Comparison of ENCODE assay signal across 9 cellular contexts in genomic region chr5:107668933-107669542, GRCh38. TPM values are rescaled to one million over a fixed set of nuclear protein-coding genes. Genes with fewer than 3 reads are reported as not detected.
DNase-seq lines count a peak whose midpoint lies in the region; ATAC-seq and TF ChIP-seq lines count a peak whose summit lies in the region.
"Had no signal": no experiment of that assay in that cellular context is flagged by ENCODE, and none has a peak within 500 bp of the region (broad histone marks: within the 10 kb centered on the region; RNA-seq: fewer than 3 reads in every experiment).

No MANE protein-coding gene starts in this region.

- H2BK5ac ChIP-seq in neuronal stem cell (ENCODE audit: low read length) = peak overlapping the region; percentile 100

- no peaks in the 10 kb centered on the region for H3K79me1 ChIP-seq in neuronal stem cell (ENCODE audit: low read depth, low read length)

- H3K27me3 ChIP-seq in BE2C (no peaks in the 10 kb centered on the region), NT2/D1 (ENCODE audit: insufficient read depth, insufficient read length) (peaks cover 10% of the 10 kb centered on the region), neuronal stem cell (ENCODE audit: control insufficient read depth in 3 of 3, insufficient read depth in 3 of 3, low read depth in 1 of 3, low read length in 3 of 3) (no peaks in the 10 kb centered on the region)

- no peak overlapping the region for H4K91ac ChIP-seq in neuronal stem cell (ENCODE audit: low read depth, low read length, poor library complexity)

- H3K9ac ChIP-seq in NT2/D1 (ENCODE audit: insufficient read length, low read depth) = peak overlapping the region; percentile 94
- peak overlapping the region; percentile 99 for H3K9ac ChIP-seq in neuronal stem cell (ENCODE audit: low read depth, low read length, poor library complexity)

- peak overlapping the region; percentile 66 for H3K4me2 ChIP-seq in neuronal stem cell (ENCODE audit: insufficient read depth, low read length, poor library complexity, severe bottlenecking)

- no peak overlapping the region for H4K8ac ChIP-seq in neuronal stem cell (ENCODE audit: low read depth, low read length)

- DNase-seq in BE2C = peak; percentile 32
- DNase-seq in NT2/D1 (ENCODE audit: low read depth, low spot score) = peak; percentile 9
- DNase-seq in fibroblast of gingiva (ENCODE audit: low read depth) = peak; percentile 1
- no peak for DNase-seq in neuronal stem cell (ENCODE audit: low spot score)
- DNase-seq in GM13976 (ENCODE audit: low spot score) = no peak
- DNase-seq in NCI-H524 treated with DMSO at 0.1 percent for 48 hours (lab: John Stamatoyannopoulos, UW) = no peak
- DNase-seq: NCI-H2227 treated with DMSO at 0.1 percent for 48 hours had no signal

- TF ChIP-seq CTCF in BE2C (IDR thresholded peaks at IDR 0.05; ENCODE audit: low read depth, low read length) (0 out of 2 replicates have a peak, but pooled peaks have one; percentile 20), GM13976 (IDR thresholded peaks at IDR 0.05; ENCODE audit: borderline replicate concordance, control extremely low read depth, extremely low read depth, insufficient read depth, missing control alignments) (no peak)

- no peaks in the 10 kb centered on the region for H3K9me3 ChIP-seq in BE2C
- no peaks in the 10 kb centered on the region for H3K9me3 ChIP-seq in NT2/D1 (ENCODE audit: insufficient read depth, low read length)
- no peaks in the 10 kb centered on the region for H3K9me3 ChIP-seq in neuronal stem cell (replicated peaks in 1 of 2; ENCODE audit: control insufficient read depth in 2 of 2, insufficient read depth in 1 of 2, low read depth in 1 of 2, low read length in 2 of 2)

- peak overlapping the region; percentile 97 for H3K27ac ChIP-seq in neuronal stem cell (replicated peaks; ENCODE audit: low read length)

- no peak overlapping the region for H2BK15ac ChIP-seq in neuronal stem cell (ENCODE audit: low read length)

- no CpG with 5 or more reads among the region's 26 CpGs for WGBS in neuronal stem cell (ENCODE audit: extremely low coverage in 2 of 2, insufficient read length in 2 of 2, insufficient replicate concordance in 1 of 2), 2 donors

- H3K4me1 ChIP-seq in BE2C = peaks cover 5% of the 10 kb centered on the region; the same call in 1 of the 2 replicates
- H3K4me1 ChIP-seq in NT2/D1 (ENCODE audit: insufficient read depth, insufficient read length) = no peaks in the 10 kb centered on the region
- peaks cover 5 to 22% of the 10 kb centered on the region in 2 donors for H3K4me1 ChIP-seq in neuronal stem cell (ENCODE audit: control insufficient read depth in 2 of 2, insufficient read depth in 1 of 2, low read depth in 1 of 2, low read length in 2 of 2)

- H2BK12ac ChIP-seq in neuronal stem cell (ENCODE audit: low read length) = no peak overlapping the region

- no peak overlapping the region for H3K4ac ChIP-seq in neuronal stem cell (ENCODE audit: low read length)

- H3K23ac ChIP-seq in neuronal stem cell (ENCODE audit: low read depth, low read length, poor library complexity) = peak overlapping the region; percentile 70

- H2BK120ac ChIP-seq in neuronal stem cell (ENCODE audit: low read depth, low read length) = no peak overlapping the region

- no peak for ATAC-seq in HG02678 (IDR thresholded peaks at IDR 0.05; ENCODE audit: unreplicated experiment)
- no peak for ATAC-seq in GM21528 (IDR thresholded peaks at IDR 0.05; ENCODE audit: low FRiP score, unreplicated experiment)

- peak overlapping the region; percentile 87 for H3K4me3 ChIP-seq in BE2C (ENCODE audit: low read depth, low read length)
- peak overlapping the region; percentile 78 for H3K4me3 ChIP-seq in NT2/D1 (ENCODE audit: insufficient read length, low read depth)
- peak overlapping the region; percentile 89 to 95 for H3K4me3 ChIP-seq in neuronal stem cell (ENCODE audit: low read length in 2 of 2)

- peak overlapping the region; percentile 91 for H3K14ac ChIP-seq in neuronal stem cell (ENCODE audit: low read length)

- H2AK5ac ChIP-seq in neuronal stem cell (ENCODE audit: low read depth, low read length) = peak overlapping the region; percentile 72

- H2AFZ ChIP-seq in neuronal stem cell (ENCODE audit: low read length) = peak overlapping the region; percentile 21

- peak overlapping the region; percentile 98 for H3K18ac ChIP-seq in neuronal stem cell (ENCODE audit: low read length)

- in situ Hi-C loops in GM13976 (cut with MboI; ENCODE audit: low sequenced_read_pairs, unreplicated experiment) = no loop called here

- H3K36me3 ChIP-seq in BE2C (no peaks in the 10 kb centered on the region), NT2/D1 (ENCODE audit: insufficient read depth, insufficient read length, low read length) (no peaks in the 10 kb centered on the region), neuronal stem cell (replicated peaks in 1 of 2; ENCODE audit: control insufficient read depth in 2 of 2, insufficient read depth in 2 of 2, low read length in 2 of 2) (peaks cover 0 to 26% of the 10 kb centered on the region in 2 donors)

RNA-seq across cellular contexts. Expression of gene EFNA5, which starts 1.7 kb away (rescaled TPM):
- polyA plus RNA-seq in BE2C (2012; ENCODE audit: insufficient read depth, insufficient read length, low read depth) = 8.1 TPM
- polyA plus RNA-seq in neuronal stem cell (2013, experiment 1 of 2) = 128 TPM
- polyA plus RNA-seq in neuronal stem cell (2013, experiment 2 of 2) = 138 TPM

Comparison
In these comparisons a context has a peak if more than half of its experiments do, and no peak if none do; other contexts are left out.
1. DNase-seq: peak in BE2C (single experiment), NT2/D1 (single experiment) and fibroblast of gingiva (single experiment); none in neuronal stem cell (single experiment), GM13976 (single experiment) and NCI-H524 treated with DMSO at 0.1 percent for 48 hours (single experiment).
2. Peak in every context shown above with its lines, with median percentiles within 50 percentile points of each other: H3K4me3 ChIP-seq.